8 cellular contexts compared by ENCODE assay signal in the genomic region with DNA sequence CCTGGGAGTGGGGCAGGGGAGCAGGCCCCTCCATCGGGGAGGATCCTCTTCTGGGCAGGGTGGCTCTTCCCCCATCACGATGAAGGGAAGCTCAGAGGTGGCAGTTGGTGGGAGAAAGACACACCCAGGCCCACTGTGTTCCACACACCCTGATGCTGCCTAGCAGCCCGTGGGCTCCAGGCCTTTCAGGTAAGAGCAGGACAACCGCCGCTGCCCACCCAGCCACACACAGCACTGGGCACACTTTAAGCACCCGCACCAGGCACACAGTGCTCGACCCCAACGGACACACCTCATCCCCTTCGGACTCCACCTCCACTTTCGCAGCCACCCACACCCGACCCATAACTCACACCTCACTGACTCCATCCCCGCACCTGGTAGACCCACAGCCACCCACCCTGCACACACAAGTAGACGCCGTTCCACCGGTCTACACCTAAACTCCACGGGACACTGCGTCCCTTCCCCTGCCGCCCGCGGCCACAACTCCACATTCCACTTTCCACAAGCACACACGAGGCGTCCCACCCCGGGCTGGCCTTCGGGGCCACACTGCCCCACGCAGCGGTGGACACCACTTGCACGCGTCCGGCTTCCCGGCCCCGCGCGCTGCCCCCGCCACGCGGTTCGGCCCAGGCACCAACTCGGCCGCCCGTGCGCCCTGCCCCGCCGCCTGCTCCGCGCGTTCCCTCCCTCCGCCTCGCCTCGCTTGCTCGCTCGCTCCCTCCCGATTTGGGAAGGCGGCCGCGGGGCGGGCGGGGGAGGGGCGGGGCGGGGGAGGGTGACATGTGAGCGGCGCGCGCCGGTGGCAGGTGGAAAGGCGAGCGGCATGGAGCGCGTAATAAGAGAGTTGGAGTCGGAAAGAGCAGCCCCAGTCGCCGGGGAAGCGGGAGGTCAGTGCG. TPM values are rescaled to one million over a fixed set of nuclear protein-coding genes. Genes with fewer than 3 reads are reported as not detected.
DNase-seq lines count a peak whose midpoint lies in the region; ATAC-seq and TF ChIP-seq lines count a peak whose summit lies in the region.

A gene (plus strand): TSS at position 787 of the 905 bp plus-strand sequence. CDS start 307 bp downstream, outside the sequence.

- peaks cover 32% of the 10 kb centered on the region for H3K4me1 Mint-ChIP-seq in WTC11

- TF ChIP-seq CTCF in BE2C (IDR thresholded peaks at IDR 0.05; ENCODE audit: low read depth, low read length) = no peak
- TF ChIP-seq CTCF in HEK293 (tag by site-specific recombination; IDR thresholded peaks at IDR 0.05) = peak; percentile 44
- no peak for TF ChIP-seq CTCF in WTC11 (IDR thresholded peaks at IDR 0.05)
- no peak for TF ChIP-seq CTCF in epithelial cell of esophagus (IDR thresholded peaks at IDR 0.05; ENCODE audit: insufficient read depth, low read depth, low read length, missing control alignments)
- TF ChIP-seq CTCF in uterus (IDR thresholded peaks at IDR 0.05) = no peak

- peak; percentile 20 for ATAC-seq in WTC11

- intact Hi-C loops in uterus (cut with DNase I; ENCODE audit: low total_unique reads) = no loop called here

- DNase-seq in BE2C = peak; percentile 29
- DNase-seq in WTC11 (ENCODE audit: low spot score) = peak; percentile 68
- peak; percentile 39 for DNase-seq in epithelial cell of esophagus (ENCODE audit: low read depth)
- peak; percentile 73 for DNase-seq in myocyte (ENCODE audit: low read depth)
- DNase-seq in uterus = peak; percentile 70
- no peak for DNase-seq in COR-L47 (lab: John Stamatoyannopoulos, UW)
- no peak for DNase-seq in NCI-H1694 (lab: John Stamatoyannopoulos, UW)

- H3K27me3 Mint-ChIP-seq in WTC11 (ENCODE audit: low read depth) = peaks cover 53% of the 10 kb centered on the region

- peak within 1 kb of the TSS; percentile 86 for H3K4me3 Mint-ChIP-seq in WTC11

- no peaks in the 10 kb centered on the region for H3K9me3 ChIP-seq in BE2C
- H3K9me3 ChIP-seq in HEK293 (ENCODE audit: control insufficient read depth, insufficient read depth, low read depth, low read length) = no peaks in the 10 kb centered on the region
- no peaks in the 10 kb centered on the region for H3K9me3 ChIP-seq in uterus

- CTCF ChIA-PET in HEK293 (lab: Yijun Ruan, JAX) (interaction anchor here (0.5 to 2.1 kb wide), 3 partner anchors 10 to 106 kb away, joined by 3 to 11 read pairs (median 3); no protein-coding TSS in a partner anchor), WTC11 (lab: Charles Lee) (interaction anchor here (0.5 to 5.9 kb wide), 19 partner anchors 9 to 249 kb away, joined by 3 to 41 read pairs (median 5); a partner anchor contains a TSS)

- H3K9me3 Mint-ChIP-seq in WTC11 = no peaks in the 10 kb centered on the region

- H3K27ac Mint-ChIP-seq in WTC11 = no peak within 1 kb of the TSS

- H3K36me3 ChIP-seq in BE2C (no peaks in the 10 kb centered on the region), HEK293 (ENCODE audit: control insufficient read depth in 2 of 2, insufficient read depth in 1 of 2, low read length in 2 of 2) (no peaks in the 10 kb centered on the region), uterus (no peaks in the 10 kb centered on the region)

- TF ChIP-seq POLR2A in uterus (IDR thresholded peaks at IDR 0.05) = peak in 1 of 2 donors; percentile 37

- POLR2A ChIA-PET in HEK293 (lab: Yijun Ruan, JAX) (no interaction called here), WTC11 (lab: Charles Lee) (no interaction called here)

- H3K36me3 Mint-ChIP-seq in WTC11 = peaks cover 3% of the 10 kb centered on the region

- peak within 1 kb of the TSS; percentile 19; the same call in 1 of the 2 replicates for H3K4me3 ChIP-seq in BE2C (ENCODE audit: low read depth, low read length)
- peak within 1 kb of the TSS; percentile 24 for H3K4me3 ChIP-seq in HEK293 (ENCODE audit: low read depth, low read length)
- H3K4me3 ChIP-seq in epithelial cell of esophagus (ENCODE audit: low read length) = peak within 1 kb of the TSS; percentile 26
- H3K4me3 ChIP-seq in uterus = peak within 1 kb of the TSS; percentile 43 to 45

- no peak within 1 kb of the TSS; the same call in 1 of the 2 replicates for H3K27ac ChIP-seq in HEK293 (ENCODE audit: extremely low read depth, low read depth, low read length)
- peak within 1 kb of the TSS; percentile 87 to 89 for H3K27ac ChIP-seq in uterus

- H3K27me3 ChIP-seq in BE2C (peaks cover 4% of the 10 kb centered on the region), uterus (no peaks in the 10 kb centered on the region)

- no peaks in the 10 kb centered on the region for H3K4me1 ChIP-seq in BE2C
- peaks cover 5% of the 10 kb centered on the region; the same call in 1 of the 2 replicates for H3K4me1 ChIP-seq in HEK293 (ENCODE audit: control insufficient read depth, insufficient read depth, low read length)
- H3K4me1 ChIP-seq in uterus = peaks cover 0 to 9% of the 10 kb centered on the region in 2 donors

TF ChIP-seq in HEK293, 187 proteins besides CTCF, POLR2A, EP300 and RAD21 (continues in another document):
- TF ChIP-seq RBAK (tag by site-specific recombination; IDR thresholded peaks at IDR 0.05) (0 out of 2 replicates have a peak, but pooled peaks have one; percentile 8), ZNF677 (tag by site-specific recombination; IDR thresholded peaks at IDR 0.05) (no peak), ZXDB (tag by site-specific recombination; IDR thresholded peaks at IDR 0.05) (peak; percentile 49), ZNF155 (tag by site-specific recombination; IDR thresholded peaks at IDR 0.05) (no peak), ZNF175 (tag by site-specific recombination; IDR thresholded peaks at IDR 0.05) (no peak), ZFP69B (tag by site-specific recombination; IDR thresholded peaks at IDR 0.05) (peak; percentile 58; the same call in 1 of the 2 replicates), ZNF658 (tag by site-specific recombination; IDR thresholded peaks at IDR 0.05) (peak; percentile 69; the same call in 1 of the 2 replicates), ZNF701 (tag by site-specific recombination; IDR thresholded peaks at IDR 0.05) (0 out of 2 replicates have a peak, but pooled peaks have one; percentile 37)
- TF ChIP-seq, protein P1, sequence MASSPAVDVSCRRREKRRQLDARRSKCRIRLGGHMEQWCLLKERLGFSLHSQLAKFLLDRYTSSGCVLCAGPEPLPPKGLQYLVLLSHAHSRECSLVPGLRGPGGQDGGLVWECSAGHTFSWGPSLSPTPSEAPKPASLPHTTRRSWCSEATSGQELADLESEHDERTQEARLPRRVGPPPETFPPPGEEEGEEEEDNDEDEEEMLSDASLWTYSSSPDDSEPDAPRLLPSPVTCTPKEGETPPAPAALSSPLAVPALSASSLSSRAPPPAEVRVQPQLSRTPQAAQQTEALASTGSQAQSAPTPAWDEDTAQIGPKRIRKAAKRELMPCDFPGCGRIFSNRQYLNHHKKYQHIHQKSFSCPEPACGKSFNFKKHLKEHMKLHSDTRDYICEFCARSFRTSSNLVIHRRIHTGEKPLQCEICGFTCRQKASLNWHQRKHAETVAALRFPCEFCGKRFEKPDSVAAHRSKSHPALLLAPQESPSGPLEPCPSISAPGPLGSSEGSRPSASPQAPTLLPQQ (tag by site-specific recombination; IDR thresholded peaks at IDR 0.05) = peak; percentile 39; the same call in 1 of the 2 replicates

TF ChIP-seq in WTC11, 78 proteins besides CTCF, POLR2A, EP300 and RAD21 (continues in another document):
- TF ChIP-seq, protein P2, sequence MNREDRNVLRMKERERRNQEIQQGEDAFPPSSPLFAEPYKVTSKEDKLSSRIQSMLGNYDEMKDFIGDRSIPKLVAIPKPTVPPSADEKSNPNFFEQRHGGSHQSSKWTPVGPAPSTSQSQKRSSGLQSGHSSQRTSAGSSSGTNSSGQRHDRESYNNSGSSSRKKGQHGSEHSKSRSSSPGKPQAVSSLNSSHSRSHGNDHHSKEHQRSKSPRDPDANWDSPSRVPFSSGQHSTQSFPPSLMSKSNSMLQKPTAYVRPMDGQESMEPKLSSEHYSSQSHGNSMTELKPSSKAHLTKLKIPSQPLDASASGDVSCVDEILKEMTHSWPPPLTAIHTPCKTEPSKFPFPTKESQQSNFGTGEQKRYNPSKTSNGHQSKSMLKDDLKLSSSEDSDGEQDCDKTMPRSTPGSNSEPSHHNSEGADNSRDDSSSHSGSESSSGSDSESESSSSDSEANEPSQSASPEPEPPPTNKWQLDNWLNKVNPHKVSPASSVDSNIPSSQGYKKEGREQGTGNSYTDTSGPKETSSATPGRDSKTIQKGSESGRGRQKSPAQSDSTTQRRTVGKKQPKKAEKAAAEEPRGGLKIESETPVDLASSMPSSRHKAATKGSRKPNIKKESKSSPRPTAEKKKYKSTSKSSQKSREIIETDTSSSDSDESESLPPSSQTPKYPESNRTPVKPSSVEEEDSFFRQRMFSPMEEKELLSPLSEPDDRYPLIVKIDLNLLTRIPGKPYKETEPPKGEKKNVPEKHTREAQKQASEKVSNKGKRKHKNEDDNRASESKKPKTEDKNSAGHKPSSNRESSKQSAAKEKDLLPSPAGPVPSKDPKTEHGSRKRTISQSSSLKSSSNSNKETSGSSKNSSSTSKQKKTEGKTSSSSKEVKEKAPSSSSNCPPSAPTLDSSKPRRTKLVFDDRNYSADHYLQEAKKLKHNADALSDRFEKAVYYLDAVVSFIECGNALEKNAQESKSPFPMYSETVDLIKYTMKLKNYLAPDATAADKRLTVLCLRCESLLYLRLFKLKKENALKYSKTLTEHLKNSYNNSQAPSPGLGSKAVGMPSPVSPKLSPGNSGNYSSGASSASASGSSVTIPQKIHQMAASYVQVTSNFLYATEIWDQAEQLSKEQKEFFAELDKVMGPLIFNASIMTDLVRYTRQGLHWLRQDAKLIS (CRISPR knock-in tag; IDR thresholded peaks at IDR 0.05; ENCODE audit: borderline replicate concordance) = no peak
- TF ChIP-seq TEAD1 (CRISPR knock-in tag; IDR thresholded peaks at IDR 0.05) (0 out of 2 replicates have a peak, but pooled peaks have one; percentile 52), SP1 (CRISPR knock-in tag; conservative IDR thresholded peaks at IDR 0.05) (no peak), FOXP1 (CRISPR knock-in tag; IDR thresholded peaks at IDR 0.05; ENCODE audit: borderline replicate concordance) (0 out of 2 replicates have a peak, but pooled peaks have one; percentile 45), ZNF121 (CRISPR knock-in tag; IDR thresholded peaks at IDR 0.05) (0 out of 2 replicates have a peak, but pooled peaks have one; percentile 13)

RNA-seq across cellular contexts. Expression of the gene that starts here (rescaled TPM):
- 2.9 TPM for polyA plus RNA-seq in BE2C (2012; ENCODE audit: insufficient read depth, insufficient read length, low read depth)
- total RNA-seq in WTC11 (2021) = 3.3 to 4.0 TPM (median 3.6 TPM) in 3 replicates
- 79.4 and 152 TPM in 2 replicates for total RNA-seq in myocyte
- 21.5 TPM for polyA plus RNA-seq in myocyte (2012)
- total RNA-seq in uterus = 10 to 100 TPM in 1 of 4 donors, 1 to 10 TPM in 2, not detected in 1; 2.7 to 13.4 (median 7.4) TPM

Comparison
In these comparisons a context has a peak if more than half of its experiments do, and no peak if none do; other contexts are left out.
1. DNase-seq: peak in BE2C (single experiment), WTC11 (single experiment), epithelial cell of esophagus (single experiment), myocyte (single experiment) and uterus (2 of 2); none in COR-L47 (single experiment) and NCI-H1694 (single experiment).
2. Peak in every context shown above with its lines, with median percentiles within 50 percentile points of each other: H3K4me3 ChIP-seq.